1 cellular context compared by ENCODE assay signal in the genomic region with DNA sequence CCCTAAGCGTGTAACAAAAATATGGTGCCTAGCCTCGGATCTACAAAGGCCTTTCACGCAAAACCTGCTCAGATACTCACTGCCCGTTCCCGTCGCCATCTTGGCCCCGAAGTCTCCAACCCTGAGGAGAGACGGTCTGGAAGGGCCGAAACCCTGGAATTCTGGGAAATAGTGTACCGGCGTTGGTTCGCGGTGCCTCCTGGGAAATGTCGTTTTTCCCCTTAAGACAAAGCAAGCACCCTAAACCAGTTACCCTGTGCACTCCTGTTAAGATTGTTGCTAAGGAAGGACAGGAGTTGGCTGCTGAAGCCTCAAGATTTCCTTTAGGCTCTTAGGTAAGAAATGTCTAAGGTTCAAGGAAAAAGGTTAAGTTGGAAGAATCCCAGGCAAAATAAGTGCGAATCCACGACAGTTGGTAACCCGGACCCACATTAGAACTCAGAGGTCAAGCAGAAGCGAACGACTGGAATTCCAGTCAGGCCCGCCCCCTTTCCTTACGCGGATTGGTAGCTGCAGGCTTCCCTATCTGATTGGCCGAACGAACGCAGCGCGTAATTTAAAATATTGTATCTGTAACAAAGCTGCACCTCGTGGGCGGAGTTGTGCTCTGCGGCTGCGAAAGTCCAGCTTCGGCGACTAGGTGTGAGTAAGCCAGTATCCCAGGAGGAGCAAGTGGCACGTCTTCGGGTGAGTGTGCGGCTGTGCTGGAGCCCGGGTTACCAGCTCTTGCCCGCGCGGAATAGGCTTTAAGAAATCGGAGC.
A peak's percentile ranks its signal among the peaks of the same experiment; 100 is the strongest.
TF ChIP-seq lines count a peak whose summit lies in the region.

A gene with protein sequence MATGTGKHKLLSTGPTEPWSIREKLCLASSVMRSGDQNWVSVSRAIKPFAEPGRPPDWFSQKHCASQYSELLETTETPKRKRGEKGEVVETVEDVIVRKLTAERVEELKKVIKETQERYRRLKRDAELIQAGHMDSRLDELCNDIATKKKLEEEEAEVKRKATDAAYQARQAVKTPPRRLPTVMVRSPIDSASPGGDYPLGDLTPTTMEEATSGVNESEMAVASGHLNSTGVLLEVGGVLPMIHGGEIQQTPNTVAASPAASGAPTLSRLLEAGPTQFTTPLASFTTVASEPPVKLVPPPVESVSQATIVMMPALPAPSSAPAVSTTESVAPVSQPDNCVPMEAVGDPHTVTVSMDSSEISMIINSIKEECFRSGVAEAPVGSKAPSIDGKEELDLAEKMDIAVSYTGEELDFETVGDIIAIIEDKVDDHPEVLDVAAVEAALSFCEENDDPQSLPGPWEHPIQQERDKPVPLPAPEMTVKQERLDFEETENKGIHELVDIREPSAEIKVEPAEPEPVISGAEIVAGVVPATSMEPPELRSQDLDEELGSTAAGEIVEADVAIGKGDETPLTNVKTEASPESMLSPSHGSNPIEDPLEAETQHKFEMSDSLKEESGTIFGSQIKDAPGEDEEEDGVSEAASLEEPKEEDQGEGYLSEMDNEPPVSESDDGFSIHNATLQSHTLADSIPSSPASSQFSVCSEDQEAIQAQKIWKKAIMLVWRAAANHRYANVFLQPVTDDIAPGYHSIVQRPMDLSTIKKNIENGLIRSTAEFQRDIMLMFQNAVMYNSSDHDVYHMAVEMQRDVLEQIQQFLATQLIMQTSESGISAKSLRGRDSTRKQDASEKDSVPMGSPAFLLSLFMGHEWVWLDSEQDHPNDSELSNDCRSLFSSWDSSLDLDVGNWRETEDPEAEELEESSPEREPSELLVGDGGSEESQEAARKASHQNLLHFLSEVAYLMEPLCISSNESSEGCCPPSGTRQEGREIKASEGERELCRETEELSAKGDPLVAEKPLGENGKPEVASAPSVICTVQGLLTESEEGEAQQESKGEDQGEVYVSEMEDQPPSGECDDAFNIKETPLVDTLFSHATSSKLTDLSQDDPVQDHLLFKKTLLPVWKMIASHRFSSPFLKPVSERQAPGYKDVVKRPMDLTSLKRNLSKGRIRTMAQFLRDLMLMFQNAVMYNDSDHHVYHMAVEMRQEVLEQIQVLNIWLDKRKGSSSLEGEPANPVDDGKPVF (minus strand): TSS at position 115 of the 761 bp plus-strand sequence. CDS start 16 bp downstream, at position 99.
Gene KIF20A, plus strand, starts transcription at position 597 of the 761 bp plus-strand sequence. CDS start 569 bp downstream, outside the sequence.

TF ChIP-seq in K562, 482 proteins besides CTCF, POLR2A, EP300 and RAD21 (continued from another document and continues in another):
- TF ChIP-seq PATZ1 (CRISPR knock-in tag; IDR thresholded peaks at IDR 0.05; ENCODE audit: borderline replicate concordance) (no peak), ZNF436 (CRISPR knock-in tag; IDR thresholded peaks at IDR 0.05) (no peak), ZKSCAN8 (CRISPR knock-in tag; IDR thresholded peaks at IDR 0.05) (no peak), TOE1 (IDR thresholded peaks at IDR 0.05; ENCODE audit: borderline replicate concordance) (no peak; the same call in 1 of the 2 replicates), TOE1 (CRISPR knock-in tag; IDR thresholded peaks at IDR 0.05; ENCODE audit: borderline replicate concordance, low read depth) (no peak), CREB1 (IDR thresholded peaks at IDR 0.05) (peak; percentile 70), CREB1 (CRISPR knock-in tag; IDR thresholded peaks at IDR 0.05) (peak; percentile 8; the same call in 1 of the 2 replicates), FOXJ2 (tag; IDR thresholded peaks at IDR 0.05) (peak; percentile 59; the same call in 1 of the 2 replicates), ZNF347 (CRISPR knock-in tag; IDR thresholded peaks at IDR 0.05; ENCODE audit: low read depth) (no peak), KDM1A (IDR thresholded peaks at IDR 0.05) (no peak), ZNF143 (CRISPR knock-in tag; IDR thresholded peaks at IDR 0.05) (peak; percentile 92), PHB2 (IDR thresholded peaks at IDR 0.05; ENCODE audit: low read depth) (no peak), NR2C1 (IDR thresholded peaks at IDR 0.05) (peak; percentile 99), NR2C1 (tag; IDR thresholded peaks at IDR 0.05) (peak; percentile 99), ZNF324 (CRISPR knock-in tag; IDR thresholded peaks at IDR 0.05) (peak; percentile 25; the same call in 1 of the 2 replicates), RBFOX2 (IDR thresholded peaks at IDR 0.05; ENCODE audit: low read depth, low read length) (peak; percentile 92), SMC3 (conservative IDR thresholded peaks at IDR 0.05; ENCODE audit: insufficient read depth, low read depth, low read length) (no peak), CBX1 (IDR thresholded peaks at IDR 0.05; ENCODE audit: low read depth) (peak; percentile 15; the same call in 1 of the 2 replicates), SMARCB1 (IDR thresholded peaks at IDR 0.05; ENCODE audit: insufficient read length, low read depth) (no peak), CBFA2T2 (conservative IDR thresholded peaks at IDR 0.05) (no peak), ZNF57 (CRISPR knock-in tag; IDR thresholded peaks at IDR 0.05) (no peak), ETS2 (tag; IDR thresholded peaks at IDR 0.05; ENCODE audit: borderline replicate concordance, poor library complexity, severe bottlenecking) (no peak), ZNF699 (CRISPR knock-in tag; IDR thresholded peaks at IDR 0.05; ENCODE audit: insufficient replicate concordance) (no peak), ZBTB26 (CRISPR knock-in tag; IDR thresholded peaks at IDR 0.05) (0 out of 2 replicates have a peak, but pooled peaks have one; percentile 2), MTA2 (IDR thresholded peaks at IDR 0.05; ENCODE audit: low read depth) (peak; percentile 80), HCFC1 (IDR thresholded peaks at IDR 0.05; ENCODE audit: low read depth, low read length) (peak; percentile 92), NCOA2 (IDR thresholded peaks at IDR 0.05; ENCODE audit: partially characterized antibody in 2 of 2) (no peak), SMAD4 (CRISPR knock-in tag; conservative IDR thresholded peaks at IDR 0.05) (no peak)
- TF ChIP-seq, protein P1, sequence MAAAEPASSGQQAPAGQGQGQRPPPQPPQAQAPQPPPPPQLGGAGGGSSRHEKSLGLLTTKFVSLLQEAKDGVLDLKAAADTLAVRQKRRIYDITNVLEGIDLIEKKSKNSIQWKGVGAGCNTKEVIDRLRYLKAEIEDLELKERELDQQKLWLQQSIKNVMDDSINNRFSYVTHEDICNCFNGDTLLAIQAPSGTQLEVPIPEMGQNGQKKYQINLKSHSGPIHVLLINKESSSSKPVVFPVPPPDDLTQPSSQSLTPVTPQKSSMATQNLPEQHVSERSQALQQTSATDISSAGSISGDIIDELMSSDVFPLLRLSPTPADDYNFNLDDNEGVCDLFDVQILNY (CRISPR knock-in tag; IDR thresholded peaks at IDR 0.05) = peak; percentile 76; the same call in 1 of the 2 replicates
- TF ChIP-seq, protein P2, sequence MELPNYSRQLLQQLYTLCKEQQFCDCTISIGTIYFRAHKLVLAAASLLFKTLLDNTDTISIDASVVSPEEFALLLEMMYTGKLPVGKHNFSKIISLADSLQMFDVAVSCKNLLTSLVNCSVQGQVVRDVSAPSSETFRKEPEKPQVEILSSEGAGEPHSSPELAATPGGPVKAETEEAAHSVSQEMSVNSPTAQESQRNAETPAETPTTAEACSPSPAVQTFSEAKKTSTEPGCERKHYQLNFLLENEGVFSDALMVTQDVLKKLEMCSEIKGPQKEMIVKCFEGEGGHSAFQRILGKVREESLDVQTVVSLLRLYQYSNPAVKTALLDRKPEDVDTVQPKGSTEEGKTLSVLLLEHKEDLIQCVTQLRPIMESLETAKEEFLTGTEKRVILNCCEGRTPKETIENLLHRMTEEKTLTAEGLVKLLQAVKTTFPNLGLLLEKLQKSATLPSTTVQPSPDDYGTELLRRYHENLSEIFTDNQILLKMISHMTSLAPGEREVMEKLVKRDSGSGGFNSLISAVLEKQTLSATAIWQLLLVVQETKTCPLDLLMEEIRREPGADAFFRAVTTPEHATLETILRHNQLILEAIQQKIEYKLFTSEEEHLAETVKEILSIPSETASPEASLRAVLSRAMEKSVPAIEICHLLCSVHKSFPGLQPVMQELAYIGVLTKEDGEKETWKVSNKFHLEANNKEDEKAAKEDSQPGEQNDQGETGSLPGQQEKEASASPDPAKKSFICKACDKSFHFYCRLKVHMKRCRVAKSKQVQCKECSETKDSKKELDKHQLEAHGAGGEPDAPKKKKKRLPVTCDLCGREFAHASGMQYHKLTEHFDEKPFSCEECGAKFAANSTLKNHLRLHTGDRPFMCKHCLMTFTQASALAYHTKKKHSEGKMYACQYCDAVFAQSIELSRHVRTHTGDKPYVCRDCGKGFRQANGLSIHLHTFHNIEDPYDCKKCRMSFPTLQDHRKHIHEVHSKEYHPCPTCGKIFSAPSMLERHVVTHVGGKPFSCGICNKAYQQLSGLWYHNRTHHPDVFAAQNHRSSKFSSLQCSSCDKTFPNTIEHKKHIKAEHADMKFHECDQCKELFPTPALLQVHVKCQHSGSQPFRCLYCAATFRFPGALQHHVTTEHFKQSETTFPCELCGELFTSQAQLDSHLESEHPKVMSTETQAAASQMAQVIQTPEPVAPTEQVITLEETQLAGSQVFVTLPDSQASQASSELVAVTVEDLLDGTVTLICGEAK (IDR thresholded peaks at IDR 0.05) = peak; percentile 95
- TF ChIP-seq, protein P2 (CRISPR knock-in tag; IDR thresholded peaks at IDR 0.05) = no peak
- TF ChIP-seq, protein P3, sequence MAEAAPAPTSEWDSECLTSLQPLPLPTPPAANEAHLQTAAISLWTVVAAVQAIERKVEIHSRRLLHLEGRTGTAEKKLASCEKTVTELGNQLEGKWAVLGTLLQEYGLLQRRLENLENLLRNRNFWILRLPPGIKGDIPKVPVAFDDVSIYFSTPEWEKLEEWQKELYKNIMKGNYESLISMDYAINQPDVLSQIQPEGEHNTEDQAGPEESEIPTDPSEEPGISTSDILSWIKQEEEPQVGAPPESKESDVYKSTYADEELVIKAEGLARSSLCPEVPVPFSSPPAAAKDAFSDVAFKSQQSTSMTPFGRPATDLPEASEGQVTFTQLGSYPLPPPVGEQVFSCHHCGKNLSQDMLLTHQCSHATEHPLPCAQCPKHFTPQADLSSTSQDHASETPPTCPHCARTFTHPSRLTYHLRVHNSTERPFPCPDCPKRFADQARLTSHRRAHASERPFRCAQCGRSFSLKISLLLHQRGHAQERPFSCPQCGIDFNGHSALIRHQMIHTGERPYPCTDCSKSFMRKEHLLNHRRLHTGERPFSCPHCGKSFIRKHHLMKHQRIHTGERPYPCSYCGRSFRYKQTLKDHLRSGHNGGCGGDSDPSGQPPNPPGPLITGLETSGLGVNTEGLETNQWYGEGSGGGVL (CRISPR knock-in tag; IDR thresholded peaks at IDR 0.05) = no peak
